ENCODE assay signal across 17 cellular contexts in the genomic region with DNA sequence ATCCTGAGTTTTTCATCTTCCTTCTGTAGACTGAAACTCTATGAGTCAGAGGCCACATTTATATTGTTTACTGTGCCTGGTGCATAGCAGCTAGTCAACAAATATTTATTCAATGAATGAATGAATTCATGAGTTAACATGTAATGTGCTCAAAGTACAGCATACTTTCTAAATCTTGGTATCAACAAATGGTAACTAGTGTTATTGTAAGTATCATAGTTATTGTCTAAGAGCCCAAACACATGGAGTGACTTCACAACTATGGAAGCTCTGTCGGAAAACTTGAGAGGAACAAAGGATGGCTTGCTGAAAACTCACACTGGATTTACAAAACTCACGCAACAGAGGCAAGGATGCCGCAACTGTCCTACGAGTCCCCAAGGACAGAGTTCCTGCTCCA. TPM values are rescaled to one million over a fixed set of nuclear protein-coding genes. Genes with fewer than 3 reads are reported as not detected.
DNase-seq lines count a peak whose midpoint lies in the region; ATAC-seq and TF ChIP-seq lines count a peak whose summit lies in the region.
"Had no signal": no experiment of that assay in that cellular context is flagged by ENCODE, and none has a peak within 500 bp of the region (broad histone marks: within the 10 kb centered on the region; RNA-seq: fewer than 3 reads in every experiment).

No MANE protein-coding gene starts in this region.

- H3K4me1 ChIP-seq in Panc1 (ENCODE audit: control insufficient read depth, insufficient read depth, low read length) (no peaks in the 10 kb centered on the region), neuronal stem cell (ENCODE audit: control insufficient read depth in 2 of 2, insufficient read depth in 1 of 2, low read depth in 1 of 2, low read length in 2 of 2) (peaks cover 0 to 5% of the 10 kb centered on the region in 2 donors)

- no peak overlapping the region for H3K18ac ChIP-seq in neuronal stem cell (ENCODE audit: low read length)

- no peak overlapping the region for H3K4me2 ChIP-seq in neuronal stem cell (ENCODE audit: insufficient read depth, low read length, poor library complexity, severe bottlenecking)
- H3K4me2 ChIP-seq: KMS-11 had no signal

- no peaks in the 10 kb centered on the region for H3K27me3 ChIP-seq in BJ (ENCODE audit: control insufficient read depth, insufficient read depth, low read length)
- no peaks in the 10 kb centered on the region for H3K27me3 ChIP-seq in Panc1 (ENCODE audit: control insufficient read depth, insufficient read depth, low read length)
- no peaks in the 10 kb centered on the region for H3K27me3 ChIP-seq in neuronal stem cell (ENCODE audit: control insufficient read depth in 3 of 3, insufficient read depth in 3 of 3, low read depth in 1 of 3, low read length in 3 of 3)

- whole genome bisulfite sequencing in neuronal stem cell (ENCODE audit: extremely low coverage in 2 of 2, insufficient read length in 2 of 2, insufficient replicate concordance in 1 of 2), 2 donors = no CpG with 5 or more reads among the region's 4 CpGs

- ATAC-seq in Panc1 = peak; percentile 48
- ATAC-seq: activated CD4-positive, alpha-beta T cell treated with anti-CD3 and anti-CD28 coated beads for 36 hours had no signal

- H3K9me3 Mint-ChIP-seq in neural crest cell (no peaks in the 10 kb centered on the region), endothelial cell (ENCODE audit: unreplicated experiment) (no peaks in the 10 kb centered on the region)

- H3K23ac ChIP-seq in neuronal stem cell (ENCODE audit: low read depth, low read length, poor library complexity) = no peak overlapping the region

- H3K9ac ChIP-seq in neuronal stem cell (ENCODE audit: low read depth, low read length, poor library complexity) = no peak overlapping the region
- H3K9ac ChIP-seq: KMS-11 had no signal

- H4K91ac ChIP-seq in neuronal stem cell (ENCODE audit: low read depth, low read length, poor library complexity) = no peak overlapping the region

- no peak overlapping the region for H2BK12ac ChIP-seq in neuronal stem cell (ENCODE audit: low read length)

- H2BK5ac ChIP-seq in neuronal stem cell (ENCODE audit: low read length) = no peak overlapping the region

- in situ Hi-C loops in Panc1 (cut with HindIII; ENCODE audit: low pct_unique_long_range_greater_than_20kb, low sequenced_read_pairs) = no loop called here

- no peak overlapping the region for H3K14ac ChIP-seq in neuronal stem cell (ENCODE audit: low read length)

- H3K27ac ChIP-seq in Panc1 (ENCODE audit: low read length) (no peak overlapping the region), neuronal stem cell (replicated peaks; ENCODE audit: low read length) (no peak overlapping the region)
- H3K27ac ChIP-seq: KMS-11, spleen had no signal

- H3K36me3 ChIP-seq in BJ (ENCODE audit: control insufficient read depth, insufficient read depth, low read length) (no peaks in the 10 kb centered on the region), Panc1 (ENCODE audit: control insufficient read depth, insufficient read depth, low read length) (no peaks in the 10 kb centered on the region), neuronal stem cell (replicated peaks in 1 of 2; ENCODE audit: control insufficient read depth in 2 of 2, insufficient read depth in 2 of 2, low read length in 2 of 2) (peaks cover 20 to 58% of the 10 kb centered on the region in 2 donors)

- H3K4me1 Mint-ChIP-seq in neural crest cell (peaks cover 19% of the 10 kb centered on the region), endothelial cell (ENCODE audit: unreplicated experiment) (peaks cover 5% of the 10 kb centered on the region)
- H3K4me1 Mint-ChIP-seq: activated CD4-positive, alpha-beta T cell treated with anti-CD3 and anti-CD28 coated beads for 36 hours had no signal

- H3K4ac ChIP-seq in neuronal stem cell (ENCODE audit: low read length) = no peak overlapping the region

- no peak overlapping the region for H2AK5ac ChIP-seq in neuronal stem cell (ENCODE audit: low read depth, low read length)

- H3K36me3 Mint-ChIP-seq in neural crest cell (ENCODE audit: low read depth) (peaks cover 10% of the 10 kb centered on the region), endothelial cell (ENCODE audit: low read depth, unreplicated experiment) (peaks cover 19% of the 10 kb centered on the region)

- BruUV-seq in Panc1 (replicated peaks; lab: Mats Ljungman, UMichigan) = no TSS peak

- POLR2A ChIA-PET in BJ (lab: Charles Lee) (no interaction called here), Panc1 (lab: Charles Lee) (no interaction called here)

- DNase-seq in BJ (ENCODE audit: low read depth) = peak; percentile 70
- DNase-seq in Panc1 (ENCODE audit: low read depth, low spot score) = peak; percentile 35
- DNase-seq in fibroblast of mammary gland (ENCODE audit: low read depth) = peak; percentile 47
- no peak for DNase-seq in neural crest cell (ENCODE audit: low read depth, low spot score)
- DNase-seq in hypothalamus (lab: John Stamatoyannopoulos, UW) = no peak
- DNase-seq in endothelial cell (ENCODE audit: low spot score) = no peak
- DNase-seq in DMS79 treated with DMSO at 0.1 percent for 48 hours (lab: John Stamatoyannopoulos, UW) = no peak
- DNase-seq in neuronal stem cell (ENCODE audit: low spot score) = no peak
- DNase-seq: activated CD4-positive, alpha-beta T cell treated with anti-CD3 and anti-CD28 coated beads for 36 hours; activated CD8-positive, alpha-beta memory T cell treated with anti-CD3 and anti-CD28 coated beads, Interleukin-2, amount 50 U/mL, for 48 hours; activated naive CD4-positive, alpha-beta T cell; NCI-H1417; Right ventricle myocardium superior; stimulated activated naive CD4-positive, alpha-beta T cell treated with Interleukin-2 at 50 U/mL for 16 hours; T-helper 2 cell had no signal

- no peak overlapping the region for H3K4me3 ChIP-seq in BJ (ENCODE audit: low read depth, low read length)
- no peak overlapping the region for H3K4me3 ChIP-seq in Panc1 (ENCODE audit: low read depth in 2 of 2, low read length in 2 of 2)
- H3K4me3 ChIP-seq in fibroblast of mammary gland (ENCODE audit: control insufficient read depth, low read depth, low read length) = no peak overlapping the region
- H3K4me3 ChIP-seq in neuronal stem cell (ENCODE audit: low read length in 2 of 2) = no peak overlapping the region
- H3K4me3 ChIP-seq: spleen had no signal

- H2AFZ ChIP-seq in neuronal stem cell (ENCODE audit: low read length) = no peak overlapping the region

- TF ChIP-seq CTCF in BJ (IDR thresholded peaks at IDR 0.05; ENCODE audit: insufficient read depth, low read depth, low read length) (no peak), Panc1 (IDR thresholded peaks at IDR 0.05) (no peak), fibroblast of mammary gland (conservative IDR thresholded peaks at IDR 0.05; ENCODE audit: control insufficient read depth, insufficient read depth, low read depth, low read length) (no peak), neural crest cell (conservative IDR thresholded peaks at IDR 0.05) (no peak), endothelial cell (IDR thresholded peaks at IDR 0.05; ENCODE audit: unreplicated experiment) (no peak)

- CTCF ChIA-PET in BJ (lab: Yijun Ruan, JAX) = interaction anchor here (0.5 to 1.4 kb wide), 2 partner anchors 18 to 21 kb away, joined by 3 read pairs; no protein-coding TSS in a partner anchor
- CTCF ChIA-PET in Panc1 (lab: Charles Lee) = no interaction called here

- H3K27ac Mint-ChIP-seq in neural crest cell (ENCODE audit: unreplicated experiment) (peak overlapping the region; percentile 14), endothelial cell (ENCODE audit: unreplicated experiment) (no peak overlapping the region)
- H3K27ac Mint-ChIP-seq: activated CD4-positive, alpha-beta T cell treated with anti-CD3 and anti-CD28 coated beads for 36 hours had no signal

- no peak overlapping the region for H2BK15ac ChIP-seq in neuronal stem cell (ENCODE audit: low read length)

- no peaks in the 10 kb centered on the region for H3K27me3 Mint-ChIP-seq in neural crest cell (ENCODE audit: low read depth)
- H3K27me3 Mint-ChIP-seq in endothelial cell (ENCODE audit: unreplicated experiment) = peaks cover 1% of the 10 kb centered on the region

- intact Hi-C loops in Panc1 (cut with micrococcal nuclease; ENCODE audit: unreplicated experiment) = no loop called here

- H4K8ac ChIP-seq in neuronal stem cell (ENCODE audit: low read depth, low read length) = no peak overlapping the region

- H3K4me3 Mint-ChIP-seq in neural crest cell (no peak overlapping the region), endothelial cell (ENCODE audit: unreplicated experiment) (no peak overlapping the region)
- H3K4me3 Mint-ChIP-seq: activated CD4-positive, alpha-beta T cell treated with anti-CD3 and anti-CD28 coated beads for 36 hours had no signal

- peaks cover 3% of the 10 kb centered on the region for H3K79me1 ChIP-seq in neuronal stem cell (ENCODE audit: low read depth, low read length)

- no peaks in the 10 kb centered on the region for H3K9me3 ChIP-seq in Panc1 (ENCODE audit: control insufficient read depth, insufficient read depth, low read depth, low read length)
- no peaks in the 10 kb centered on the region for H3K9me3 ChIP-seq in neuronal stem cell (replicated peaks in 1 of 2; ENCODE audit: control insufficient read depth in 2 of 2, insufficient read depth in 1 of 2, low read depth in 1 of 2, low read length in 2 of 2)
- H3K9me3 ChIP-seq: spleen had no signal

- H2BK120ac ChIP-seq in neuronal stem cell (ENCODE audit: low read depth, low read length) = no peak overlapping the region

RNA-seq across cellular contexts. Expression of a gene that starts 35.9 kb away (rescaled TPM):
- 2.9 and 3.3 TPM in 2 replicates for polyA plus RNA-seq in BJ (2011; rRNA removed)
- 3.8 and 4.9 TPM in 2 replicates for polyA minus RNA-seq in BJ (2011; rRNA and poly(A)+ RNA removed)
- 1.4 TPM for total RNA-seq in Panc1 (2021; ENCODE audit: unreplicated experiment)
- 2.3 TPM for polyA plus RNA-seq in Panc1 (2012; ENCODE audit: insufficient read length)
- total RNA-seq in neural crest cell = 29.8 and 33.7 TPM in 2 replicates
- total RNA-seq in endothelial cell (ENCODE audit: unreplicated experiment) = 41.0 TPM
- polyA plus RNA-seq in neuronal stem cell (2013, experiment 1 of 2) = 32.4 TPM
- polyA plus RNA-seq in neuronal stem cell (2013, experiment 2 of 2) = 33.1 TPM
- total RNA-seq: activated CD4-positive, alpha-beta T cell treated with anti-CD3 and anti-CD28 coated beads for 36 hours had no signal

Comparison
In these comparisons a context has a peak if more than half of its experiments do, and no peak if none do; other contexts are left out.
1. DNase-seq: peak in BJ (single experiment), Panc1 (single experiment) and fibroblast of mammary gland (single experiment); none in neural crest cell (single experiment), hypothalamus (0 of 51), endothelial cell (single experiment), DMS79 treated with DMSO at 0.1 percent for 48 hours (single experiment) and neuronal stem cell (single experiment).
2. RNA of a gene that starts 35.9 kb away (total RNA-seq): 41.0 TPM in endothelial cell (single experiment) and 29.8 to 33.7 TPM in neural crest cell; 1.4 TPM in Panc1 (single experiment); every median in the first group is over 10 times any median in the second.